ENCODE assay signal across 33 cellular contexts in genomic region chr6:146422789-146423188, GRCh38.
"Had no signal": no experiment of that assay in that cellular context is flagged by ENCODE, and none has a peak within 500 bp of the region (broad histone marks: within the 10 kb centered on the region; RNA-seq: fewer than 3 reads in every experiment).

No MANE protein-coding gene starts in this region.

- H3K4me3 Mint-ChIP-seq: activated CD4-positive, alpha-beta memory T cell treated with anti-CD3 and anti-CD28 coated beads, Interleukin-2, amount 10 ng/mL, durations not matched to agents 7 days and 5 days; activated CD4-positive, alpha-beta T cell treated with anti-CD3 and anti-CD28 coated beads, Interleukin-2, amount 10 ng/mL, durations not matched to agents 7 days and 5 days; activated naive CD8-positive, alpha-beta T cell; activated T-cell treated with anti-CD3 and anti-CD28 coated beads, Interleukin-2, amount 50 U/mL, for 4 hours; activated T-helper 17 cell treated with anti-CD3 and anti-CD28 coated beads, Interleukin-2, amount 50 U/mL, for 72 hours; central memory CD8-positive, alpha-beta T cell; effector memory CD8-positive, alpha-beta T cell; WTC11 had no signal

- H3K36me3 ChIP-seq: brain microvascular endothelial cell, esophagus muscularis mucosa, gastrocnemius medialis, heart left ventricle had no signal

- H3K4me1 ChIP-seq: esophagus muscularis mucosa, foreskin keratinocyte, gastrocnemius medialis, heart left ventricle had no signal

- H3K4me3 ChIP-seq: coronary artery, esophagus muscularis mucosa, gastrocnemius medialis, heart left ventricle had no signal

- H3K27me3 ChIP-seq: brain microvascular endothelial cell, esophagus muscularis mucosa, foreskin keratinocyte, gastrocnemius medialis, heart left ventricle had no signal

- H3K27ac Mint-ChIP-seq: activated CD4-positive, alpha-beta memory T cell treated with anti-CD3 and anti-CD28 coated beads, Interleukin-2, amount 10 ng/mL, durations not matched to agents 7 days and 5 days; activated CD4-positive, alpha-beta T cell treated with anti-CD3 and anti-CD28 coated beads, Interleukin-2, amount 10 ng/mL, durations not matched to agents 7 days and 5 days; activated naive CD8-positive, alpha-beta T cell; activated T-helper 17 cell treated with anti-CD3 and anti-CD28 coated beads, Interleukin-2, amount 50 U/mL, for 72 hours; effector memory CD8-positive, alpha-beta T cell; WTC11 had no signal

- H3K9me3 Mint-ChIP-seq: activated CD4-positive, alpha-beta memory T cell treated with anti-CD3 and anti-CD28 coated beads, Interleukin-2, amount 10 ng/mL, durations not matched to agents 7 days and 5 days; activated CD4-positive, alpha-beta T cell treated with anti-CD3 and anti-CD28 coated beads, Interleukin-2, amount 10 ng/mL, durations not matched to agents 7 days and 5 days; activated T-cell treated with anti-CD3 and anti-CD28 coated beads, Interleukin-2, amount 50 U/mL, for 4 hours; activated T-helper 17 cell treated with anti-CD3 and anti-CD28 coated beads, Interleukin-2, amount 50 U/mL, for 72 hours; WTC11 had no signal

- FAIRE-seq: astrocyte, bronchial epithelial cell, TTC549 had no signal

- H3K36me3 Mint-ChIP-seq: activated naive CD8-positive, alpha-beta T cell; WTC11 had no signal

- DNase-seq: activated CD4-positive, alpha-beta memory T cell treated with anti-CD3 and anti-CD28 coated beads, Interleukin-2, amount 10 ng/mL, durations not matched to agents 7 days and 5 days; activated CD4-positive, alpha-beta T cell treated with anti-CD3 and anti-CD28 coated beads for 1 hour; activated CD4-positive, alpha-beta T cell treated with anti-CD3 and anti-CD28 coated beads for 4 hours; activated CD4-positive, alpha-beta T cell treated with anti-CD3 and anti-CD28 coated beads, Interleukin-2, amount 10 ng/mL, durations not matched to agents 7 days and 5 days; activated CD4-positive, alpha-beta T cell treated with anti-CD3 and anti-CD28 coated beads, Interleukin-2, amount 50 U/mL, for 4 hours; activated CD8-positive, alpha-beta memory T cell treated with anti-CD3 and anti-CD28 coated beads for 24 hours; activated effector memory CD4-positive, alpha-beta T cell treated with Interleukin-2 at 50 U/mL for 16 hours; activated gamma-delta T cell treated with Interleukin-2 at 50 U/mL for 16 hours; activated naive CD4-positive, alpha-beta T cell treated with anti-CD3 and anti-CD28 coated beads, Interleukin-2, amount 50 U/mL, for 16 hours; activated naive CD4-positive, alpha-beta T cell treated with Interleukin-2 at 50 U/mL for 16 hours; activated T-cell treated with anti-CD3 and anti-CD28 coated beads, Interleukin-2, amount 50 U/mL, for 4 hours; amniotic stem cell; anterior cingulate cortex; brain microvascular endothelial cell; dermis blood vessel endothelial cell; effector CD4-positive, alpha-beta T cell; effector memory CD8-positive, alpha-beta T cell; erythroblast; foreskin keratinocyte; gastrocnemius medialis; glutamatergic neuron; heart left ventricle; T-helper 2 cell had no signal

- H3K27me3 Mint-ChIP-seq: activated CD4-positive, alpha-beta memory T cell treated with anti-CD3 and anti-CD28 coated beads, Interleukin-2, amount 10 ng/mL, durations not matched to agents 7 days and 5 days; central memory CD8-positive, alpha-beta T cell; effector memory CD8-positive, alpha-beta T cell had no signal

- H3K9me3 ChIP-seq: esophagus muscularis mucosa, gastrocnemius medialis, heart left ventricle had no signal

- ATAC-seq: activated T-cell treated with anti-CD3 and anti-CD28 coated beads, Interleukin-2, amount 50 U/mL, for 4 hours; activated T-helper 17 cell treated with anti-CD3 and anti-CD28 coated beads, Interleukin-2, amount 50 U/mL, for 72 hours; effector memory CD8-positive, alpha-beta T cell; foreskin keratinocyte; gastrocnemius medialis; WTC11 had no signal

- H3K27ac ChIP-seq: brain microvascular endothelial cell, coronary artery, esophagus muscularis mucosa, foreskin keratinocyte, gastrocnemius medialis, heart left ventricle, VCaP had no signal

- H3K4me1 Mint-ChIP-seq: activated CD4-positive, alpha-beta memory T cell treated with anti-CD3 and anti-CD28 coated beads, Interleukin-2, amount 10 ng/mL, durations not matched to agents 7 days and 5 days; activated CD4-positive, alpha-beta T cell treated with anti-CD3 and anti-CD28 coated beads, Interleukin-2, amount 10 ng/mL, durations not matched to agents 7 days and 5 days; activated T-helper 17 cell treated with anti-CD3 and anti-CD28 coated beads, Interleukin-2, amount 50 U/mL, for 72 hours; central memory CD8-positive, alpha-beta T cell had no signal
